ENCODE assay signal across 10 cellular contexts in genomic region chr1:204295666-204296065, GRCh38.
DNase-seq lines count a peak whose midpoint lies in the region; ATAC-seq and TF ChIP-seq lines count a peak whose summit lies in the region.
"Had no signal": no experiment of that assay in that cellular context is flagged by ENCODE, and none has a peak within 500 bp of the region (broad histone marks: within the 10 kb centered on the region; RNA-seq: fewer than 3 reads in every experiment).

No MANE protein-coding gene starts in this region.

- H3K4me1 ChIP-seq in colonic mucosa, result peaks cover 12% of the 10 kb centered on the region
- H3K4me1 ChIP-seq in mucosa of rectum (ENCODE audit: control insufficient read depth in 2 of 2, insufficient read depth in 2 of 2, low read length in 2 of 2), result peaks cover 12 to 23% of the 10 kb centered on the region in 2 donors

- ATAC-seq in HG03432 (IDR thresholded peaks at IDR 0.05; ENCODE audit: unreplicated experiment), result no peak
- ATAC-seq: activated CD4-positive, CD25-positive, alpha-beta regulatory T cell treated with anti-CD3 and anti-CD28 coated beads, Interleukin-2, amount 50 U/mL, for 24 hours had no signal

- H3K27ac ChIP-seq in HL-60 (replicated peaks) (peak overlapping the region; percentile 69), colonic mucosa (peak overlapping the region; percentile 20), mucosa of rectum (ENCODE audit: low read depth in 2 of 2, low read length in 2 of 2) (peak overlapping the region; percentile 1 to 5)

- no peaks in the 10 kb centered on the region for H3K27me3 ChIP-seq in HL-60 (ENCODE audit: insufficient read depth, poor library complexity, severe bottlenecking)
- H3K27me3 ChIP-seq in colonic mucosa, result no peaks in the 10 kb centered on the region
- H3K27me3 ChIP-seq in mucosa of rectum (ENCODE audit: control insufficient read depth in 2 of 2, insufficient read depth in 2 of 2, low read length in 2 of 2), result no peaks in the 10 kb centered on the region

- intact Hi-C loops in colonic mucosa (cut with DNase I), result no loop called here

- peak overlapping the region in 1 of 2 donors; percentile 52 for H3K9ac ChIP-seq in colonic mucosa (ENCODE audit: low read depth in 2 of 2, low read length in 2 of 2)
- H3K9ac ChIP-seq in mucosa of rectum (ENCODE audit: low read depth in 1 of 2, low read length in 2 of 2), result peak overlapping the region in 1 of 2 donors; percentile 10

- H3K9me3 ChIP-seq in colonic mucosa (no peaks in the 10 kb centered on the region), mucosa of rectum (ENCODE audit: control insufficient read depth in 2 of 2, low read length in 2 of 2) (no peaks in the 10 kb centered on the region)

- H3K4me3 ChIP-seq in HL-60 (replicated peaks; ENCODE audit: insufficient read depth, low read length) (no peak overlapping the region), colonic mucosa (no peak overlapping the region), mucosa of rectum (ENCODE audit: low read length in 2 of 2) (peak overlapping the region in 1 of 2 donors; percentile 28)

- peak; percentile 32 for DNase-seq in AG08396 (ENCODE audit: low spot score)
- DNase-seq in HL-60 (ENCODE audit: low read depth in 1 of 2, low spot score in 1 of 2), result peak in 1 of 2 experiments; percentile 41
- peak; percentile 52 for DNase-seq in colonic mucosa
- DNase-seq in occipital lobe (lab: John Stamatoyannopoulos, UW), result no peak
- no peak for DNase-seq in pons (ENCODE audit: low spot score)
- DNase-seq in effector CD4-positive, alpha-beta T cell, result no peak
- DNase-seq: CD8-positive, alpha-beta memory T cell had no signal

- TF ChIP-seq CTCF in HL-60 (IDR thresholded peaks at IDR 0.05; ENCODE audit: insufficient read depth, low read length) (no peak), colonic mucosa (IDR thresholded peaks at IDR 0.05) (no peak)

- H3K36me3 ChIP-seq in colonic mucosa, result no peaks in the 10 kb centered on the region
- peaks cover 7 to 16% of the 10 kb centered on the region in 2 donors for H3K36me3 ChIP-seq in mucosa of rectum (ENCODE audit: control insufficient read depth in 2 of 2, insufficient read depth in 2 of 2, low read length in 2 of 2)

Comparison
In these comparisons a context has a peak if more than half of its experiments do, and no peak if none do; other contexts are left out.
1. DNase-seq: peak in AG08396 (single experiment) and colonic mucosa (single experiment); none in occipital lobe (single experiment), pons (single experiment) and effector CD4-positive, alpha-beta T cell (single experiment).
2. H3K27ac ChIP-seq: peak in every context shown above with its lines; median percentile 69 in HL-60; 20 in colonic mucosa; 3 in mucosa of rectum.